Comparison of ENCODE assay signal across 8 cellular contexts in genomic region chr16:1770328-1771071, GRCh38. TPM values are rescaled to one million over a fixed set of nuclear protein-coding genes. Genes with fewer than 3 reads are reported as not detected.
DNase-seq lines count a peak whose midpoint lies in the region; ATAC-seq, FAIRE-seq and TF ChIP-seq lines count a peak whose summit lies in the region.

No MANE protein-coding gene starts in this region.

- H3K27ac ChIP-seq in A549 (peak overlapping the region; percentile 95 to 98), GM12878 (ENCODE audit: control insufficient read depth, insufficient read depth) (peak overlapping the region; percentile 69), sigmoid colon (peak overlapping the region; percentile 91 to 97 (median 96))

- DNase-seq in A549 (ENCODE audit: low read depth in 1 of 2, low spot score in 1 of 2) = peak in 1 of 2 experiments; percentile 51
- peak; percentile 89 for DNase-seq in H7
- DNase-seq in GM12878 (ENCODE audit: low read depth, low spot score) = no peak
- peak; percentile 92 for DNase-seq in sigmoid colon
- no peak for DNase-seq in NCI-H69 (lab: John Stamatoyannopoulos, UW)

- in situ Hi-C loops in GM12878 (cut with MboI) = loop anchor here (5.0 kb wide), 1 partner anchor 58 kb away; no protein-coding TSS in a partner anchor

- POLR2A ChIA-PET in A549 (lab: Yijun Ruan, JAX) = interaction anchor here (1.0 to 6.5 kb wide), 5 partner anchors 12 to 78 kb away, joined by 3 to 46 read pairs (median 3); partner anchors contain the start of genes MAPK8IP3, NUBP2 and SPSB3
- POLR2A ChIA-PET in GM12878 (lab: Charles Lee) = interaction anchor here (5.8 kb wide), 1 partner anchor 12 kb away, joined by 39 read pairs; the partner anchor contains the start of genes NUBP2 and SPSB3

- H3K4me2 ChIP-seq in A549 (peak overlapping the region; percentile 98), GM12878 (ENCODE audit: control insufficient read depth, insufficient read depth) (peak overlapping the region; percentile 86)

- TF ChIP-seq POLR2A in A549 (IDR thresholded peaks at IDR 0.05; ENCODE audit: low read length) = no peak
- TF ChIP-seq POLR2A in GM12878 (IDR thresholded peaks at IDR 0.05; ENCODE audit: low read depth, low read length) = peak; percentile 74
- TF ChIP-seq POLR2A in sigmoid colon (IDR thresholded peaks at IDR 0.05) = peak in 1 of 2 donors; percentile 50

- WGBS in A549 (ENCODE audit: missing lambda C conversion rate) = 62% methylated on average over 31 of the region's 69 CpGs
- 21% methylated on average over 47 of the region's 69 CpGs for WGBS in GM12878 (ENCODE audit: insufficient coverage, insufficient replicate concordance, low lambda C conversion rate, missing lambda C conversion rate)
- 4 to 24% methylated on average over 69 of the region's 69 CpGs for WGBS in sigmoid colon, 2 donors

- TF ChIP-seq CTCF in A549 (IDR thresholded peaks at IDR 0.05) = no peak
- TF ChIP-seq CTCF in GM12878 (IDR thresholded peaks at IDR 0.05 in 2 of 3, conservative IDR thresholded peaks at IDR 0.05 in 1 of 3; ENCODE audit: control insufficient read depth in 2 of 3, extremely low read depth in 1 of 3, insufficient read depth in 1 of 3, low read depth in 3 of 3, low read length in 3 of 3) = no peak
- no peak for TF ChIP-seq CTCF in sigmoid colon (IDR thresholded peaks at IDR 0.05)

- H3K36me3 ChIP-seq in H7 (replicated peaks; ENCODE audit: control insufficient read depth, insufficient read depth, low read length) = no peaks in the 10 kb centered on the region; the same call in none of the 2 replicates
- H3K36me3 ChIP-seq in GM12878 (ENCODE audit: control insufficient read depth in 2 of 2, insufficient read depth in 2 of 2, low read length in 1 of 2) = peaks cover 0 to 22% of the 10 kb centered on the region in 2 experiments; a peak in 3 of 4 replicates
- peaks cover 25 to 43% (median 35%) of the 10 kb centered on the region in 4 donors for H3K36me3 ChIP-seq in sigmoid colon

- no peaks in the 10 kb centered on the region for H3K9me3 ChIP-seq in A549
- no peaks in the 10 kb centered on the region for H3K9me3 ChIP-seq in GM12878 (replicated peaks; ENCODE audit: control insufficient read depth, insufficient read depth, low read length)
- no peaks in the 10 kb centered on the region for H3K9me3 ChIP-seq in sigmoid colon

- H3K79me2 ChIP-seq in GM12878 (ENCODE audit: control insufficient read depth, insufficient read depth, low read length) = peaks cover 43% of the 10 kb centered on the region

- CTCF ChIA-PET in A549 (lab: Yijun Ruan, JAX) = interaction anchor here (0.9 to 8.5 kb wide), 9 partner anchors 9 to 79 kb away, joined by 3 to 56 read pairs (median 5); partner anchors contain the start of genes MAPK8IP3, NUBP2 and SPSB3
- CTCF ChIA-PET in GM12878 (lab: Yijun Ruan, JAX) = no interaction called here

- TF ChIP-seq EP300 in A549 (IDR thresholded peaks at IDR 0.05) = no peak
- no peak for TF ChIP-seq EP300 in GM12878 (IDR thresholded peaks at IDR 0.05; ENCODE audit: borderline replicate concordance in 1 of 2, control insufficient read depth in 1 of 2, low read depth in 2 of 2, low read length in 2 of 2)
- no peak for TF ChIP-seq EP300 in sigmoid colon (IDR thresholded peaks at IDR 0.05)

- RAD21 ChIA-PET in GM12878 (lab: Charles Lee; ENCODE audit: unreplicated experiment) = interaction anchor here (3.1 kb wide), 1 partner anchor 12 kb away, joined by 22 read pairs; the partner anchor contains the start of genes NUBP2 and SPSB3

- no peaks in the 10 kb centered on the region for H4K20me1 ChIP-seq in GM12878 (ENCODE audit: control insufficient read depth, insufficient read depth)

- SMC1A ChIA-PET in GM12878 (lab: Charles Lee; ENCODE audit: uncharacterized antibody, unreplicated experiment) = interaction anchor here (0.6 to 1.0 kb wide), 2 partner anchors 49 to 274 kb away, joined by 3 read pairs; no protein-coding TSS in a partner anchor

- TSS peak; percentile 49 for BruUV-seq in GM12878 (replicated peaks; lab: Mats Ljungman, UMichigan)

- H3K9ac ChIP-seq in GM12878 (ENCODE audit: control insufficient read depth, insufficient read depth, low read length) = peak overlapping the region; percentile 76

- FAIRE-seq in A549 (lab: Jason Lieb, UNC) (no peak), GM12878 (lab: Jason Lieb, UNC) (no peak)

- H3K4me3 ChIP-seq in A549 = peak overlapping the region; percentile 85
- peak overlapping the region; percentile 98 for H3K4me3 ChIP-seq in H7 (ENCODE audit: insufficient read depth, low read depth, low read length)
- H3K4me3 ChIP-seq in GM12878 = peak overlapping the region; percentile 100
- H3K4me3 ChIP-seq in iPS-11a (ENCODE audit: low read depth, low read length) = peak overlapping the region; percentile 70
- H3K4me3 ChIP-seq in sigmoid colon = peak overlapping the region; percentile 64 to 93 (median 90)

- H3K4me1 ChIP-seq in A549 (peaks cover 21% of the 10 kb centered on the region), GM12878 (ENCODE audit: control insufficient read depth, insufficient read depth, low read length) (peaks cover 15% of the 10 kb centered on the region), sigmoid colon (peaks cover 0 to 56% (median 47%) of the 10 kb centered on the region in 4 donors)

- TF ChIP-seq RAD21 in A549 (conservative IDR thresholded peaks at IDR 0.05 in 1 of 2, IDR thresholded peaks at IDR 0.05 in 1 of 2) (no peak), GM12878 (IDR thresholded peaks at IDR 0.05; ENCODE audit: insufficient read depth, low read depth, low read length) (no peak)

- ATAC-seq in A549 (peak in 1 of 2 experiments; percentile 11; a peak in 2 of 6 replicates), SK-N-SH treated with all-trans-retinoic acid at 6 μM for 48 hours (peak; percentile 2), GM12878 (peak; percentile 38), HG03045 (IDR thresholded peaks at IDR 0.05; ENCODE audit: unreplicated experiment) (no peak)

- intact Hi-C loops in GM12878 (cut with micrococcal nuclease; ENCODE audit: unreplicated experiment) (loop anchor here (5.0 kb wide), 1 partner anchor 63 kb away; the partner anchor contains the start of gene MAPK8IP3), sigmoid colon (cut with DNase I) (loop anchor here (5.0 to 10.0 kb wide), 2 partner anchors 63 to 1086 kb away; partner anchors contain the start of genes JMJD8, MAPK8IP3 and STUB1)

- H3K27me3 ChIP-seq in H7 (ENCODE audit: control insufficient read depth, insufficient read depth, low read length) (no peaks in the 10 kb centered on the region), GM12878 (replicated peaks in 1 of 2; ENCODE audit: control insufficient read depth in 2 of 2, insufficient read depth in 2 of 2, low read length in 1 of 2) (no peaks in the 10 kb centered on the region), sigmoid colon (no peaks in the 10 kb centered on the region)

- H2AFZ ChIP-seq in GM12878 (ENCODE audit: control insufficient read depth, low read depth, low read length) = no peak overlapping the region

RNA-seq across cellular contexts. Expression of gene NME3, which starts 0.8 kb away (rescaled TPM):
- polyA plus RNA-seq in A549 (2011; rRNA removed) = 15.2 and 15.7 TPM in 2 replicates
- polyA plus RNA-seq in A549 (2012; cell fraction: cytosol; rRNA removed) = 64.9 and 82.8 TPM in 2 replicates
- 175 and 253 TPM in 2 replicates for polyA plus RNA-seq in A549 (2012; cell fraction: nucleus; rRNA removed)
- polyA plus RNA-seq in A549 (2017; fragmentation: RNase III; extraction: RNeasy Plus Mini Kit Qiagen cat#74134 plus additional on column Dnase treatment) = 46.4 to 59.2 TPM (median 49.9 TPM) in 3 replicates
- 2.2 and 3.0 TPM in 2 replicates for polyA minus RNA-seq in A549 (2011; rRNA and poly(A)+ RNA removed)
- total RNA-seq in H7 (2014; rRNA removed; shearing (Covaris generic)) = 147 and 179 TPM in 2 replicates
- 32.8 and 43.7 TPM in 2 replicates for total RNA-seq in GM12878 (2013; cell fraction: nucleolus; rRNA removed)
- 49.8 and 55.5 TPM in 2 replicates for total RNA-seq in GM12878 (2014; rRNA removed)
- 4.3 and 5.2 TPM in 2 replicates for total RNA-seq in GM12878 (2014; rRNA removed; fragmentation: Illumina TruSeq; extraction: Trizol)
- total RNA-seq in GM12878 (2021) = 46.7 and 47.7 TPM in 2 replicates
- 10.7 TPM for polyA plus RNA-seq in GM12878 (2011; ENCODE audit: low read depth)
- 5.1 and 13.6 TPM in 2 replicates for polyA plus RNA-seq in GM12878 (2011; rRNA removed)
- polyA plus RNA-seq in GM12878 (2011; cell fraction: cytosol; rRNA removed) = 28.1 and 60.3 TPM in 2 replicates
- polyA plus RNA-seq in GM12878 (2011; cell fraction: nucleus; rRNA removed) = 143 and 144 TPM in 2 replicates
- polyA plus RNA-seq in GM12878 (2012) = 44.8 and 49.8 TPM in 2 replicates
- 0.81 TPM in 1 of 2 replicates, not detected in the other for polyA plus RNA-seq in GM12878 (2014; fragmentation: Illumina TruSeq; extraction: Trizol)
- polyA plus RNA-seq in GM12878 (2014; fragmentation: Nextera tagmentation; extraction: Ambion mirVana) = 1 to 10 TPM in 1 of 2 experiments, under 1 TPM in 1; 0.61 to 4.6 TPM
- polyA plus RNA-seq in GM12878 (2014; rRNA removed) = 51.7 and 63.4 TPM in 2 replicates
- 10 to 100 TPM; 39.5 to 41.1 TPM for polyA plus RNA-seq in GM12878 (2016; fragmentation: Nextera tagmentation; extraction: Ambion mirVana)
- polyA minus RNA-seq in GM12878 (2011; rRNA and poly(A)+ RNA removed) = 1.2 and 7.4 TPM in 2 replicates
- polyA minus RNA-seq in GM12878 (2011; cell fraction: cytosol; rRNA and poly(A)+ RNA removed) = 2.3 and 5.2 TPM in 2 replicates
- 22.5 and 26.6 TPM in 2 replicates for polyA minus RNA-seq in GM12878 (2011; cell fraction: nucleus; rRNA and poly(A)+ RNA removed)
- 100 to 1,000 TPM in 3 of 4 donors, 10 to 100 TPM in 1; 79.8 to 152 (median 128) TPM for total RNA-seq in sigmoid colon
- 10 to 100 TPM; 32.4 to 87.8 (median 41.4) TPM for polyA plus RNA-seq in sigmoid colon

RNA-seq across cellular contexts. Expression of gene EME2, which starts 2.1 kb away (rescaled TPM):
- polyA plus RNA-seq in A549 (2011; rRNA removed) (2.9 and 3.7 TPM in 2 replicates), A549 (2017; fragmentation: RNase III; extraction: RNeasy Plus Mini Kit Qiagen cat#74134 plus additional on column Dnase treatment) (13.0 to 17.3 TPM (median 16.5 TPM) in 3 replicates), GM12878 (2011; rRNA removed) (2.8 and 4.7 TPM in 2 replicates), GM12878 (2014; fragmentation: Illumina TruSeq; extraction: Trizol) (0.79 and 2.1 TPM in 2 replicates), GM12878 (2014; fragmentation: Nextera tagmentation; extraction: Ambion mirVana) (under 1 TPM; 0.29 to 0.80 TPM), GM12878 (2014; rRNA removed) (13.3 and 16.2 TPM in 2 replicates), GM12878 (2016; fragmentation: Nextera tagmentation; extraction: Ambion mirVana) (1 to 10 TPM; 3.4 to 4.7 TPM), sigmoid colon (10 to 100 TPM in 1 of 3 donors, 1 to 10 TPM in 2; 1.8 to 17.1 (median 2.5) TPM)
- polyA plus RNA-seq in A549 (2012; cell fraction: cytosol; rRNA removed) = 7.0 and 8.9 TPM in 2 replicates
- 77.2 and 97.0 TPM in 2 replicates for polyA plus RNA-seq in A549 (2012; cell fraction: nucleus; rRNA removed)
- polyA minus RNA-seq in A549 (2011; rRNA and poly(A)+ RNA removed) = 3.7 and 3.8 TPM in 2 replicates
- 12.7 and 15.3 TPM in 2 replicates for total RNA-seq in H7 (2014; rRNA removed; shearing (Covaris generic))
- 54.8 and 65.8 TPM in 2 replicates for total RNA-seq in GM12878 (2013; cell fraction: nucleolus; rRNA removed)
- total RNA-seq in GM12878 (2014; rRNA removed) (6.2 and 9.5 TPM in 2 replicates), GM12878 (2014; rRNA removed; fragmentation: Illumina TruSeq; extraction: Trizol) (1.4 and 2.1 TPM in 2 replicates), GM12878 (2021) (15.8 and 16.9 TPM in 2 replicates), sigmoid colon (10 to 100 TPM in 1 of 4 donors, 1 to 10 TPM in 3; 4.3 to 10.5 (median 7.2) TPM)
- polyA plus RNA-seq in GM12878 (2011; ENCODE audit: low read depth) = 5.6 TPM
- polyA plus RNA-seq in GM12878 (2011; cell fraction: cytosol; rRNA removed) = 3.5 and 7.9 TPM in 2 replicates
- 152 and 178 TPM in 2 replicates for polyA plus RNA-seq in GM12878 (2011; cell fraction: nucleus; rRNA removed)
- 10.3 and 11.2 TPM in 2 replicates for polyA plus RNA-seq in GM12878 (2012)
- 1.6 and 5.0 TPM in 2 replicates for polyA minus RNA-seq in GM12878 (2011; rRNA and poly(A)+ RNA removed)
- polyA minus RNA-seq in GM12878 (2011; cell fraction: cytosol; rRNA and poly(A)+ RNA removed) = 1.7 and 2.6 TPM in 2 replicates
- polyA minus RNA-seq in GM12878 (2011; cell fraction: nucleus; rRNA and poly(A)+ RNA removed) = 18.6 and 28.8 TPM in 2 replicates

RNA-seq across cellular contexts. Expression of gene MRPS34, which starts 2.4 kb away (rescaled TPM):
- polyA plus RNA-seq in A549 (2011; rRNA removed) (105 and 118 TPM in 2 replicates), A549 (2017; fragmentation: RNase III; extraction: RNeasy Plus Mini Kit Qiagen cat#74134 plus additional on column Dnase treatment) (210 to 220 TPM (median 214 TPM) in 3 replicates), GM12878 (2011; rRNA removed) (62.8 and 99.3 TPM in 2 replicates), GM12878 (2014; fragmentation: Illumina TruSeq; extraction: Trizol) (18.2 and 56.0 TPM in 2 replicates), GM12878 (2014; fragmentation: Nextera tagmentation; extraction: Ambion mirVana) (10 to 100 TPM in 1 of 2 experiments, 1 to 10 TPM in 1; 3.6 to 17.9 TPM), GM12878 (2014; rRNA removed) (189 and 209 TPM in 2 replicates), GM12878 (2016; fragmentation: Nextera tagmentation; extraction: Ambion mirVana) (100 to 1,000 TPM; 265 to 285 TPM), sigmoid colon (100 to 1,000 TPM; 114 to 198 (median 129) TPM)
- 247 and 255 TPM in 2 replicates for polyA plus RNA-seq in A549 (2012; cell fraction: cytosol; rRNA removed)
- 134 and 202 TPM in 2 replicates for polyA plus RNA-seq in A549 (2012; cell fraction: nucleus; rRNA removed)
- polyA minus RNA-seq in A549 (2011; rRNA and poly(A)+ RNA removed) = 33.4 and 34.5 TPM in 2 replicates
- total RNA-seq in H7 (2014; rRNA removed; shearing (Covaris generic)) = 304 and 324 TPM in 2 replicates
- 26.9 and 32.5 TPM in 2 replicates for total RNA-seq in GM12878 (2013; cell fraction: nucleolus; rRNA removed)
- total RNA-seq in GM12878 (2014; rRNA removed) (144 and 185 TPM in 2 replicates), GM12878 (2014; rRNA removed; fragmentation: Illumina TruSeq; extraction: Trizol) (92.3 and 109 TPM in 2 replicates), GM12878 (2021) (184 and 190 TPM in 2 replicates), sigmoid colon (100 to 1,000 TPM in 1 of 4 donors, 10 to 100 TPM in 3; 61.5 to 104 (median 71.1) TPM)
- 24.8 TPM for polyA plus RNA-seq in GM12878 (2011; ENCODE audit: low read depth)
- 130 and 176 TPM in 2 replicates for polyA plus RNA-seq in GM12878 (2011; cell fraction: cytosol; rRNA removed)
- 107 and 127 TPM in 2 replicates for polyA plus RNA-seq in GM12878 (2011; cell fraction: nucleus; rRNA removed)
- polyA plus RNA-seq in GM12878 (2012) = 75.1 and 85.8 TPM in 2 replicates
- 31.2 and 42.9 TPM in 2 replicates for polyA minus RNA-seq in GM12878 (2011; rRNA and poly(A)+ RNA removed)
- 29.7 and 32.3 TPM in 2 replicates for polyA minus RNA-seq in GM12878 (2011; cell fraction: cytosol; rRNA and poly(A)+ RNA removed)
- polyA minus RNA-seq in GM12878 (2011; cell fraction: nucleus; rRNA and poly(A)+ RNA removed) = 22.8 and 37.4 TPM in 2 replicates

RNA-seq across cellular contexts. Expression of gene SPSB3, which starts 11.9 kb away (rescaled TPM):
- 9.2 and 10.6 TPM in 2 replicates for polyA plus RNA-seq in A549 (2011; rRNA removed)
- 20.8 and 26.8 TPM in 2 replicates for polyA plus RNA-seq in A549 (2012; cell fraction: cytosol; rRNA removed)
- polyA plus RNA-seq in A549 (2012; cell fraction: nucleus; rRNA removed) = 88.1 and 104 TPM in 2 replicates
- 10.6 to 17.3 TPM (median 14.6 TPM) in 3 replicates for polyA plus RNA-seq in A549 (2017; fragmentation: RNase III; extraction: RNeasy Plus Mini Kit Qiagen cat#74134 plus additional on column Dnase treatment)
- 7.2 and 7.4 TPM in 2 replicates for polyA minus RNA-seq in A549 (2011; rRNA and poly(A)+ RNA removed)
- total RNA-seq in H7 (2014; rRNA removed; shearing (Covaris generic)) = 43.3 and 60.4 TPM in 2 replicates
- total RNA-seq in GM12878 (2013; cell fraction: nucleolus; rRNA removed) = 28.8 and 39.6 TPM in 2 replicates
- 22.2 and 26.2 TPM in 2 replicates for total RNA-seq in GM12878 (2014; rRNA removed)
- 4.4 and 5.5 TPM in 2 replicates for total RNA-seq in GM12878 (2014; rRNA removed; fragmentation: Illumina TruSeq; extraction: Trizol)
- 18.3 and 18.5 TPM in 2 replicates for total RNA-seq in GM12878 (2021)
- polyA plus RNA-seq in GM12878 (2011; ENCODE audit: low read depth) = 6.5 TPM
- 4.7 and 9.7 TPM in 2 replicates for polyA plus RNA-seq in GM12878 (2011; rRNA removed)
- polyA plus RNA-seq in GM12878 (2011; cell fraction: cytosol; rRNA removed) = 18.5 and 28.3 TPM in 2 replicates
- polyA plus RNA-seq in GM12878 (2011; cell fraction: nucleus; rRNA removed) = 87.6 and 94.0 TPM in 2 replicates
- polyA plus RNA-seq in GM12878 (2012) = 19.6 and 21.3 TPM in 2 replicates
- 0.97 and 2.8 TPM in 2 replicates for polyA plus RNA-seq in GM12878 (2014; fragmentation: Illumina TruSeq; extraction: Trizol)
- polyA plus RNA-seq in GM12878 (2014; fragmentation: Nextera tagmentation; extraction: Ambion mirVana) = 1 to 10 TPM in 1 of 2 experiments, under 1 TPM in 1; 0.31 to 1.5 TPM
- polyA plus RNA-seq in GM12878 (2014; rRNA removed) = 26.9 and 32.4 TPM in 2 replicates
- 10 to 100 TPM; 25.3 to 26.1 TPM for polyA plus RNA-seq in GM12878 (2016; fragmentation: Nextera tagmentation; extraction: Ambion mirVana)
- polyA minus RNA-seq in GM12878 (2011; rRNA and poly(A)+ RNA removed) = 5.9 and 9.0 TPM in 2 replicates
- polyA minus RNA-seq in GM12878 (2011; cell fraction: cytosol; rRNA and poly(A)+ RNA removed) = 4.8 and 5.2 TPM in 2 replicates
- 5.7 and 13.8 TPM in 2 replicates for polyA minus RNA-seq in GM12878 (2011; cell fraction: nucleus; rRNA and poly(A)+ RNA removed)
- 10 to 100 TPM; 61.4 to 98.4 (median 78.9) TPM for total RNA-seq in sigmoid colon
- 10 to 100 TPM; 34.4 to 59.5 (median 40.2) TPM for polyA plus RNA-seq in sigmoid colon

RNA-seq across cellular contexts. Expression of gene NUBP2, which starts 12.3 kb away (rescaled TPM):
- polyA plus RNA-seq in A549 (2011; rRNA removed) = 21.9 and 24.7 TPM in 2 replicates
- 94.4 and 129 TPM in 2 replicates for polyA plus RNA-seq in A549 (2012; cell fraction: cytosol; rRNA removed)
- 147 and 177 TPM in 2 replicates for polyA plus RNA-seq in A549 (2012; cell fraction: nucleus; rRNA removed)
- 58.9 to 65.3 TPM (median 60.7 TPM) in 3 replicates for polyA plus RNA-seq in A549 (2017; fragmentation: RNase III; extraction: RNeasy Plus Mini Kit Qiagen cat#74134 plus additional on column Dnase treatment)
- 9.3 and 9.5 TPM in 2 replicates for polyA minus RNA-seq in A549 (2011; rRNA and poly(A)+ RNA removed)
- total RNA-seq in H7 (2014; rRNA removed; shearing (Covaris generic)) = 138 and 152 TPM in 2 replicates
- 45.7 and 59.5 TPM in 2 replicates for total RNA-seq in GM12878 (2013; cell fraction: nucleolus; rRNA removed)
- total RNA-seq in GM12878 (2014; rRNA removed) = 88.8 and 106 TPM in 2 replicates
- 11.0 and 13.5 TPM in 2 replicates for total RNA-seq in GM12878 (2014; rRNA removed; fragmentation: Illumina TruSeq; extraction: Trizol)
- 73.2 and 79.8 TPM in 2 replicates for total RNA-seq in GM12878 (2021)
- polyA plus RNA-seq in GM12878 (2011; ENCODE audit: low read depth) = 11.7 TPM
- polyA plus RNA-seq in GM12878 (2011; rRNA removed) = 8.2 and 23.6 TPM in 2 replicates
- 54.5 and 91.2 TPM in 2 replicates for polyA plus RNA-seq in GM12878 (2011; cell fraction: cytosol; rRNA removed)
- 102 and 133 TPM in 2 replicates for polyA plus RNA-seq in GM12878 (2011; cell fraction: nucleus; rRNA removed)
- 44.3 and 48.4 TPM in 2 replicates for polyA plus RNA-seq in GM12878 (2012)
- polyA plus RNA-seq in GM12878 (2014; fragmentation: Illumina TruSeq; extraction: Trizol) = 0.73 and 6.5 TPM in 2 replicates
- 1 to 10 TPM; 1.9 to 5.9 TPM for polyA plus RNA-seq in GM12878 (2014; fragmentation: Nextera tagmentation; extraction: Ambion mirVana)
- 80.5 and 94.5 TPM in 2 replicates for polyA plus RNA-seq in GM12878 (2014; rRNA removed)
- polyA plus RNA-seq in GM12878 (2016; fragmentation: Nextera tagmentation; extraction: Ambion mirVana) = 100 to 1,000 TPM; 115 to 129 TPM
- 8.8 and 27.4 TPM in 2 replicates for polyA minus RNA-seq in GM12878 (2011; rRNA and poly(A)+ RNA removed)
- polyA minus RNA-seq in GM12878 (2011; cell fraction: cytosol; rRNA and poly(A)+ RNA removed) = 18.5 and 20.3 TPM in 2 replicates
- 17.7 and 27.6 TPM in 2 replicates for polyA minus RNA-seq in GM12878 (2011; cell fraction: nucleus; rRNA and poly(A)+ RNA removed)
- total RNA-seq in sigmoid colon = 100 to 1,000 TPM in 2 of 4 donors, 10 to 100 TPM in 2; 77.8 to 170 (median 98.1) TPM
- 10 to 100 TPM; 53.5 to 69.1 (median 56.6) TPM for polyA plus RNA-seq in sigmoid colon

Comparison
In these comparisons a context has a peak if more than half of its experiments do, and no peak if none do; other contexts are left out.
1. DNase-seq: peak in H7 (single experiment) and sigmoid colon (single experiment); none in GM12878 (single experiment) and NCI-H69 (single experiment).
2. Of the 24 proteins assayed by ChIP-seq in both GM12878 and A549: peak only in GM12878: BCL3, BHLHE40, POLR2A and POLR2AphosphoS2; only in A549: none; in both: none; in neither: 20.
3. Peak in every context shown above with its lines, with median percentiles within 50 percentile points of each other: H3K27ac ChIP-seq and H3K4me3 ChIP-seq.